In genomic region chr4:38071801-38072567, GRCh38 we compare ENCODE assay signal across 11 cellular contexts.
DNase-seq lines count a peak whose midpoint lies in the region; ATAC-seq and TF ChIP-seq lines count a peak whose summit lies in the region.
"Had no signal": no experiment of that assay in that cellular context is flagged by ENCODE, and none has a peak within 500 bp of the region (broad histone marks: within the 10 kb centered on the region; RNA-seq: fewer than 3 reads in every experiment).

No MANE protein-coding gene starts in this region.

- H3K14ac ChIP-seq in mesenchymal stem cell (ENCODE audit: low read length in 2 of 2) = no peak overlapping the region

- no peak overlapping the region for H2BK120ac ChIP-seq in mesenchymal stem cell (ENCODE audit: low read depth, low read length)

- no peak overlapping the region for H3K9ac ChIP-seq in mesenchymal stem cell (ENCODE audit: low read length)

- H3K4me3 ChIP-seq in BE2C (ENCODE audit: low read depth, low read length) (no peak overlapping the region), mesenchymal stem cell (ENCODE audit: insufficient read depth in 1 of 2, low read depth in 1 of 2, low read length in 2 of 2) (no peak overlapping the region), dorsolateral prefrontal cortex (no peak overlapping the region)

- 74% methylated on average over 6 of the region's 7 CpGs for WGBS in mesenchymal stem cell

- H4K91ac ChIP-seq in mesenchymal stem cell (ENCODE audit: low read length) = no peak overlapping the region

- no peak overlapping the region for H3K4me2 ChIP-seq in mesenchymal stem cell (ENCODE audit: low read length, poor library complexity, severe bottlenecking)

- DNase-seq in BE2C (peak; percentile 62), LoVo (ENCODE audit: low spot score) (peak; percentile 38), chondrocyte (ENCODE audit: low spot score) (no peak), mesenchymal stem cell (peak; percentile 52), NCI-H1092 (lab: John Stamatoyannopoulos, UW) (no peak), cerebellar nuclear complex (lab: John Stamatoyannopoulos, UW) (no peak), dorsolateral prefrontal cortex (no peak)
- DNase-seq: C1 segment of cervical spinal cord, NCI-H1092 treated with DMSO at 0.1 percent for 48 hours had no signal

- H3K79me1 ChIP-seq in mesenchymal stem cell (replicated peaks; ENCODE audit: low read length, poor library complexity, severe bottlenecking) = peaks cover 7% of the 10 kb centered on the region

- intact Hi-C loops in dorsolateral prefrontal cortex (cut with DNase I) = loop anchor here (5.0 to 10.0 kb wide), 2 partner anchors 90 to 103 kb away; no protein-coding TSS in a partner anchor

- H3K18ac ChIP-seq in mesenchymal stem cell (ENCODE audit: low read depth in 1 of 2, low read length in 2 of 2) = peak overlapping the region in 1 of 2 experiments; percentile 64

- H3K27ac ChIP-seq in mesenchymal stem cell (ENCODE audit: low read length, poor library complexity, severe bottlenecking) (no peak overlapping the region), dorsolateral prefrontal cortex (peak overlapping the region in 6 of 59 donors; percentile 1 to 49 (median 22))

- peaks cover 5% of the 10 kb centered on the region for H3K4me1 Mint-ChIP-seq in chondrocyte (ENCODE audit: low read depth)

- no peak overlapping the region for H3K4me3 Mint-ChIP-seq in chondrocyte (ENCODE audit: unreplicated experiment)
- H3K4me3 Mint-ChIP-seq: activated T-helper 17 cell treated with anti-CD3 and anti-CD28 coated beads, Interleukin-2, amount 50 U/mL, for 72 hours had no signal

- H2AFZ ChIP-seq in mesenchymal stem cell (ENCODE audit: low read depth, low read length) = no peak overlapping the region

- peak overlapping the region; percentile 8 for H2AK5ac ChIP-seq in mesenchymal stem cell (ENCODE audit: low read length, severe bottlenecking)

- H3K23ac ChIP-seq in mesenchymal stem cell (ENCODE audit: low read length in 2 of 2) = no peak overlapping the region

- no peaks in the 10 kb centered on the region for H3K27me3 Mint-ChIP-seq in chondrocyte (ENCODE audit: low read depth)
- H3K27me3 Mint-ChIP-seq: activated T-helper 17 cell treated with anti-CD3 and anti-CD28 coated beads, Interleukin-2, amount 50 U/mL, for 72 hours had no signal

- no peak overlapping the region for H2BK15ac ChIP-seq in mesenchymal stem cell (ENCODE audit: low read depth, poor library complexity, severe bottlenecking)

- H4K8ac ChIP-seq in mesenchymal stem cell (ENCODE audit: low read length) = no peak overlapping the region

- ATAC-seq in HG03025 (IDR thresholded peaks at IDR 0.05; ENCODE audit: low FRiP score, unreplicated experiment) = no peak
- ATAC-seq: activated T-helper 17 cell treated with anti-CD3 and anti-CD28 coated beads, Interleukin-2, amount 50 U/mL, for 72 hours had no signal

- H3K27me3 ChIP-seq in BE2C = no peaks in the 10 kb centered on the region
- no peaks in the 10 kb centered on the region for H3K27me3 ChIP-seq in mesenchymal stem cell (ENCODE audit: control insufficient read depth in 1 of 2, insufficient read depth in 1 of 2, low read length in 2 of 2)
- H3K27me3 ChIP-seq in dorsolateral prefrontal cortex = no peaks in the 10 kb centered on the region

- no peak overlapping the region for H2BK5ac ChIP-seq in mesenchymal stem cell (ENCODE audit: low read depth, low read length, poor library complexity, severe bottlenecking)

- H3K4me1 ChIP-seq in BE2C = peaks cover 17% of the 10 kb centered on the region
- H3K4me1 ChIP-seq in mesenchymal stem cell (ENCODE audit: control insufficient read depth, insufficient read depth, low read depth, low read length) = no peaks in the 10 kb centered on the region

- H3K4ac ChIP-seq in mesenchymal stem cell (ENCODE audit: low read depth in 1 of 2, low read length in 2 of 2) = no peak overlapping the region

- H3K36me3 ChIP-seq in BE2C (no peaks in the 10 kb centered on the region), mesenchymal stem cell (ENCODE audit: control insufficient read depth in 1 of 2, insufficient read depth in 2 of 2, low read depth in 1 of 2, low read length in 2 of 2) (peaks cover 3 to 16% of the 10 kb centered on the region in 2 experiments)

- TF ChIP-seq CTCF in BE2C (IDR thresholded peaks at IDR 0.05; ENCODE audit: low read depth, low read length) = no peak
- TF ChIP-seq CTCF in chondrocyte (IDR thresholded peaks at IDR 0.05) = peak; percentile 13
- no peak for TF ChIP-seq CTCF in dorsolateral prefrontal cortex (IDR thresholded peaks at IDR 0.05 in 54 of 56, conservative IDR thresholded peaks at IDR 0.05 in 2 of 56; ENCODE audit: low read depth in 1 of 56, partially characterized antibody in 56 of 56)

- H3K36me3 Mint-ChIP-seq in chondrocyte (ENCODE audit: low read depth) = peaks cover 11% of the 10 kb centered on the region

- H3K9me3 Mint-ChIP-seq in chondrocyte (ENCODE audit: low read depth) = no peaks in the 10 kb centered on the region
- H3K9me3 Mint-ChIP-seq: activated T-helper 17 cell treated with anti-CD3 and anti-CD28 coated beads, Interleukin-2, amount 50 U/mL, for 72 hours had no signal

- H3K9me3 ChIP-seq in BE2C (no peaks in the 10 kb centered on the region), mesenchymal stem cell (ENCODE audit: control insufficient read depth, low read length) (no peaks in the 10 kb centered on the region)

- H2BK12ac ChIP-seq in mesenchymal stem cell (ENCODE audit: low read length in 2 of 2) = peak overlapping the region in 1 of 2 experiments; percentile 68

- H3K27ac Mint-ChIP-seq in chondrocyte (ENCODE audit: unreplicated experiment) = no peak overlapping the region

Comparison
In these comparisons a context has a peak if more than half of its experiments do, and no peak if none do; other contexts are left out.
1. DNase-seq: peak in BE2C (single experiment), LoVo (single experiment) and mesenchymal stem cell (single experiment); none in chondrocyte (single experiment), NCI-H1092 (single experiment), cerebellar nuclear complex (0 of 2) and dorsolateral prefrontal cortex (0 of 10).